8 cellular contexts compared by ENCODE assay signal in genomic region chr5:178120661-178121357, GRCh38. TPM values are rescaled to one million over a fixed set of nuclear protein-coding genes. Genes with fewer than 3 reads are reported as not detected.
DNase-seq lines count a peak whose midpoint lies in the region.

No MANE protein-coding gene starts in this region.

- no peaks in the 10 kb centered on the region for H3K9me3 ChIP-seq in GM23248 (ENCODE audit: low read depth)
- H3K9me3 ChIP-seq in Karpas-422 (ENCODE audit: low read length): no peaks in the 10 kb centered on the region

- H3K4me1 Mint-ChIP-seq in activated T-helper 1 cell treated with anti-CD3 and anti-CD28 coated beads, Interleukin-12 subunit alpha, Interleukin-12 subunit beta, Interleukin-2, Interleukin-4 antibody, amounts not matched to agents 30 ng/mL and 10 ng/mL and 1 ng/mL, durations not matched to agents 14 hours and 24 hours and 36 hours (ENCODE audit: low read depth): peaks cover 14% of the 10 kb centered on the region

- peaks cover 12% of the 10 kb centered on the region for H3K27me3 Mint-ChIP-seq in activated T-helper 1 cell treated with anti-CD3 and anti-CD28 coated beads, Interleukin-12 subunit alpha, Interleukin-12 subunit beta, Interleukin-2, Interleukin-4 antibody, amounts not matched to agents 30 ng/mL and 10 ng/mL and 1 ng/mL, durations not matched to agents 14 hours and 24 hours and 36 hours (ENCODE audit: insufficient read depth)

- no peaks in the 10 kb centered on the region for H3K36me3 ChIP-seq in GM23248 (ENCODE audit: low read depth)
- no peaks in the 10 kb centered on the region for H3K36me3 ChIP-seq in Karpas-422 (ENCODE audit: insufficient read depth, low read length)

- H3K4me3 ChIP-seq in GM23248 (peak overlapping the region; percentile 52), Karpas-422 (ENCODE audit: low read length) (peak overlapping the region; percentile 66)

- intact Hi-C loops in activated T-helper 1 cell treated with anti-CD3 and anti-CD28 coated beads, Interleukin-12 subunit alpha, Interleukin-12 subunit beta, Interleukin-2, Interleukin-4 antibody, amounts not matched to agents 30 ng/mL and 10 ng/mL and 1 ng/mL, durations not matched to agents 14 hours and 24 hours and 36 hours (cut with micrococcal nuclease): loop anchor here (1.0 to 2.0 kb wide), 3 partner anchors 9 to 43 kb away; no protein-coding TSS in a partner anchor

- no peaks in the 10 kb centered on the region for H4K20me1 ChIP-seq in GM23248 (ENCODE audit: insufficient read depth)
- H4K20me1 ChIP-seq in Karpas-422 (ENCODE audit: insufficient read depth, low read depth, low read length): peaks cover 4% of the 10 kb centered on the region; the same call in 1 of the 2 replicates

- no peaks in the 10 kb centered on the region for H3K79me2 ChIP-seq in GM23248 (ENCODE audit: insufficient read depth)
- H3K79me2 ChIP-seq in Karpas-422 (ENCODE audit: low read length): no peaks in the 10 kb centered on the region

- H3K4me2 ChIP-seq in GM23248 (ENCODE audit: unreplicated experiment): peak overlapping the region; percentile 81
- H3K4me2 ChIP-seq in Karpas-422 (ENCODE audit: low read depth, low read length, poor library complexity, severe bottlenecking): peak overlapping the region; percentile 75

- H3K9me2 ChIP-seq in GM23248 (ENCODE audit: insufficient read depth) (no peaks in the 10 kb centered on the region), Karpas-422 (replicated peaks; ENCODE audit: insufficient read depth, low read length) (no peaks in the 10 kb centered on the region)

- no peaks in the 10 kb centered on the region for H3K9me3 Mint-ChIP-seq in activated T-helper 1 cell treated with anti-CD3 and anti-CD28 coated beads, Interleukin-12 subunit alpha, Interleukin-12 subunit beta, Interleukin-2, Interleukin-4 antibody, amounts not matched to agents 30 ng/mL and 10 ng/mL and 1 ng/mL, durations not matched to agents 14 hours and 24 hours and 36 hours

- peak; percentile 68 for DNase-seq in GM03348 (ENCODE audit: low spot score)
- DNase-seq in GM23248: peak; percentile 70
- peak; percentile 98 for DNase-seq in Karpas-422
- peak; percentile 99 for DNase-seq in RPMI8226
- peak; percentile 75 for DNase-seq in activated T-helper 1 cell treated with anti-CD3 and anti-CD28 coated beads, Interleukin-12 subunit alpha, Interleukin-12 subunit beta, Interleukin-2, Interleukin-4 antibody, amounts not matched to agents 30 ng/mL and 10 ng/mL and 1 ng/mL, durations not matched to agents 14 hours and 24 hours and 36 hours (ENCODE audit: low spot score)
- DNase-seq in germinal center (ENCODE audit: low spot score): peak; percentile 87
- peak; percentile 72 for DNase-seq in renal cortical epithelial cell (ENCODE audit: low read depth)
- no peak for DNase-seq in AML-193 (lab: John Stamatoyannopoulos, UW)

- H3K27ac ChIP-seq in GM23248 (no peak overlapping the region), Karpas-422 (ENCODE audit: low read length) (peak overlapping the region; percentile 90)

- H3K9ac ChIP-seq in GM23248 (0 out of 2 replicates have a peak overlapping the region, but pooled peaks have one; percentile 13), Karpas-422 (ENCODE audit: low read length) (peak overlapping the region; percentile 75)

- H2AFZ ChIP-seq in GM23248 (peak overlapping the region; percentile 74), Karpas-422 (ENCODE audit: low read length) (peak overlapping the region; percentile 65; the same call in 1 of the 2 replicates)

- no peaks in the 10 kb centered on the region for H3K36me3 Mint-ChIP-seq in activated T-helper 1 cell treated with anti-CD3 and anti-CD28 coated beads, Interleukin-12 subunit alpha, Interleukin-12 subunit beta, Interleukin-2, Interleukin-4 antibody, amounts not matched to agents 30 ng/mL and 10 ng/mL and 1 ng/mL, durations not matched to agents 14 hours and 24 hours and 36 hours (ENCODE audit: low read depth)

- H3K27ac Mint-ChIP-seq in activated T-helper 1 cell treated with anti-CD3 and anti-CD28 coated beads, Interleukin-12 subunit alpha, Interleukin-12 subunit beta, Interleukin-2, Interleukin-4 antibody, amounts not matched to agents 30 ng/mL and 10 ng/mL and 1 ng/mL, durations not matched to agents 14 hours and 24 hours and 36 hours: no peak overlapping the region

- H3F3A ChIP-seq in GM23248 (ENCODE audit: insufficient read depth): no peaks in the 10 kb centered on the region

- H3K4me1 ChIP-seq in GM23248 (ENCODE audit: insufficient read depth) (no peaks in the 10 kb centered on the region), Karpas-422 (ENCODE audit: low read length) (peaks cover 72% of the 10 kb centered on the region)

- WGBS in GM23248 (ENCODE audit: low coverage in 1 of 2, low lambda C conversion rate in 2 of 2, missing lambda C conversion rate in 2 of 2), 2 experiments: 27 to 29% methylated on average over 22 to 26 of the region's 26 CpGs

- no peak overlapping the region for H3K4me3 Mint-ChIP-seq in activated T-helper 1 cell treated with anti-CD3 and anti-CD28 coated beads, Interleukin-12 subunit alpha, Interleukin-12 subunit beta, Interleukin-2, Interleukin-4 antibody, amounts not matched to agents 30 ng/mL and 10 ng/mL and 1 ng/mL, durations not matched to agents 14 hours and 24 hours and 36 hours

- H3K27me3 ChIP-seq in GM23248 (replicated peaks; ENCODE audit: insufficient read depth): 0 out of 2 replicates have a peak, but pooled peaks cover 3% of the 10 kb centered on the region
- H3K27me3 ChIP-seq in Karpas-422 (ENCODE audit: low read length): no peaks in the 10 kb centered on the region

- in situ Hi-C loops in GM23248 (cut with MboI): no loop called here

RNA-seq across cellular contexts. Expression of gene N4BP3, which starts 7.5 kb away (rescaled TPM):
- 0.32 and 0.38 TPM in 2 replicates for total RNA-seq in GM23248 (2014; rRNA removed; shearing (Covaris generic))
- polyA plus RNA-seq in GM23248 (2016; fragmentation: Nextera tagmentation; extraction: Ambion mirVana): 0.09 and 0.16 TPM in 2 replicates
- 1.2 and 4.1 TPM in 2 replicates for total RNA-seq in Karpas-422 (2014; rRNA removed; shearing (Covaris generic); ENCODE audit: low replicate concordance)
- 1.8 TPM in 2 replicates for total RNA-seq in activated T-helper 1 cell treated with anti-CD3 and anti-CD28 coated beads, Interleukin-12 subunit alpha, Interleukin-12 subunit beta, Interleukin-2, Interleukin-4 antibody, amounts not matched to agents 30 ng/mL and 10 ng/mL and 1 ng/mL, durations not matched to agents 14 hours and 24 hours and 36 hours
- total RNA-seq in renal cortical epithelial cell: 2.6 and 3.3 TPM in 2 replicates

RNA-seq across cellular contexts. Expression of gene RMND5B, which starts 10.0 kb away (rescaled TPM):
- total RNA-seq in GM23248 (2014; rRNA removed; shearing (Covaris generic)): 17.5 and 33.9 TPM in 2 replicates
- polyA plus RNA-seq in GM23248 (2016; fragmentation: Nextera tagmentation; extraction: Ambion mirVana): 19.9 and 20.7 TPM in 2 replicates
- total RNA-seq in Karpas-422 (2014; rRNA removed; shearing (Covaris generic); ENCODE audit: low replicate concordance): 42.9 and 59.2 TPM in 2 replicates
- 23.9 and 28.0 TPM in 2 replicates for total RNA-seq in activated T-helper 1 cell treated with anti-CD3 and anti-CD28 coated beads, Interleukin-12 subunit alpha, Interleukin-12 subunit beta, Interleukin-2, Interleukin-4 antibody, amounts not matched to agents 30 ng/mL and 10 ng/mL and 1 ng/mL, durations not matched to agents 14 hours and 24 hours and 36 hours
- 30.9 and 34.1 TPM in 2 replicates for total RNA-seq in renal cortical epithelial cell

RNA-seq across cellular contexts. Expression of gene NHP2, which starts 32.9 kb away (rescaled TPM):
- 203 and 221 TPM in 2 replicates for total RNA-seq in GM23248 (2014; rRNA removed; shearing (Covaris generic))
- polyA plus RNA-seq in GM23248 (2016; fragmentation: Nextera tagmentation; extraction: Ambion mirVana): 232 and 237 TPM in 2 replicates
- 264 and 330 TPM in 2 replicates for total RNA-seq in Karpas-422 (2014; rRNA removed; shearing (Covaris generic); ENCODE audit: low replicate concordance)
- 264 and 265 TPM in 2 replicates for total RNA-seq in activated T-helper 1 cell treated with anti-CD3 and anti-CD28 coated beads, Interleukin-12 subunit alpha, Interleukin-12 subunit beta, Interleukin-2, Interleukin-4 antibody, amounts not matched to agents 30 ng/mL and 10 ng/mL and 1 ng/mL, durations not matched to agents 14 hours and 24 hours and 36 hours
- total RNA-seq in renal cortical epithelial cell: 146 and 242 TPM in 2 replicates

Comparison
In these comparisons a context has a peak if more than half of its experiments do, and no peak if none do; other contexts are left out.
1. DNase-seq: peak in GM03348 (single experiment), GM23248 (single experiment), Karpas-422 (single experiment), RPMI8226 (single experiment), activated T-helper 1 cell treated with anti-CD3 and anti-CD28 coated beads, Interleukin-12 subunit alpha, Interleukin-12 subunit beta, Interleukin-2, Interleukin-4 antibody, amounts not matched to agents 30 ng/mL and 10 ng/mL and 1 ng/mL, durations not matched to agents 14 hours and 24 hours and 36 hours (single experiment), germinal center (single experiment) and renal cortical epithelial cell (single experiment); none in AML-193 (0 of 2).